In genomic region chr7:95316588-95316987, GRCh38 we compare ENCODE assay signal across 13 cellular contexts. TPM values are rescaled to one million over a fixed set of nuclear protein-coding genes. Genes with fewer than 3 reads are reported as not detected.
DNase-seq lines count a peak whose midpoint lies in the region; ATAC-seq and TF ChIP-seq lines count a peak whose summit lies in the region.
"Had no signal": no experiment of that assay in that cellular context is flagged by ENCODE, and none has a peak within 500 bp of the region (broad histone marks: within the 10 kb centered on the region; RNA-seq: fewer than 3 reads in every experiment).

No MANE protein-coding gene starts in this region.

- H3K4me1 ChIP-seq in MM.1S (ENCODE audit: low read length) (no peaks in the 10 kb centered on the region), Caco-2 (no peaks in the 10 kb centered on the region), esophagus squamous epithelium (no peaks in the 10 kb centered on the region), neuronal stem cell (ENCODE audit: control insufficient read depth in 2 of 2, insufficient read depth in 1 of 2, low read depth in 1 of 2, low read length in 2 of 2) (peaks cover 0 to 5% of the 10 kb centered on the region in 2 donors)
- H3K4me1 ChIP-seq in naive thymus-derived CD4-positive, alpha-beta T cell (ENCODE audit: control insufficient read depth in 2 of 2, insufficient read depth in 2 of 2, low read length in 2 of 2) = no peaks in the 10 kb centered on the region
- H3K4me1 ChIP-seq: BLaER1 had no signal

- no peaks in the 10 kb centered on the region for H4K20me1 ChIP-seq in MM.1S (ENCODE audit: insufficient read depth, low read length)
- H4K20me1 ChIP-seq: BLaER1 had no signal

- no TSS peak for BruUV-seq in Caco-2 (replicated peaks; lab: Mats Ljungman, UMichigan)

- H3K36me3 Mint-ChIP-seq in naive thymus-derived CD4-positive, alpha-beta T cell = no peaks in the 10 kb centered on the region
- no peaks in the 10 kb centered on the region for H3K36me3 Mint-ChIP-seq in Caco-2 (ENCODE audit: insufficient read depth, unreplicated experiment)
- H3K36me3 Mint-ChIP-seq: T-cell had no signal

- intact Hi-C loops in naive thymus-derived CD4-positive, alpha-beta T cell (cut with micrococcal nuclease) = no loop called here
- intact Hi-C loops in Caco-2 (cut with micrococcal nuclease; ENCODE audit: unreplicated experiment) = no loop called here
- intact Hi-C loops in esophagus squamous epithelium (cut with DNase I) = no loop called here

- CTCF ChIA-PET in naive thymus-derived CD4-positive, alpha-beta T cell (lab: Charles Lee) = no interaction called here
- CTCF ChIA-PET in Caco-2 (lab: Charles Lee) = no interaction called here

- no peaks in the 10 kb centered on the region for H3K27me3 ChIP-seq in MM.1S (replicated peaks; ENCODE audit: insufficient read depth, low read length)
- no peaks in the 10 kb centered on the region for H3K27me3 ChIP-seq in naive thymus-derived CD4-positive, alpha-beta T cell (ENCODE audit: control insufficient read depth in 2 of 2, insufficient read depth in 2 of 2, low read length in 2 of 2)
- no peaks in the 10 kb centered on the region for H3K27me3 ChIP-seq in Caco-2 (replicated peaks; ENCODE audit: control insufficient read depth, insufficient read depth, low read length)
- peaks cover 0 to 6% (median 0%) of the 10 kb centered on the region in 4 donors for H3K27me3 ChIP-seq in esophagus squamous epithelium
- no peaks in the 10 kb centered on the region for H3K27me3 ChIP-seq in neuronal stem cell (ENCODE audit: control insufficient read depth in 3 of 3, insufficient read depth in 3 of 3, low read depth in 1 of 3, low read length in 3 of 3)
- H3K27me3 ChIP-seq: BLaER1 had no signal

- no peak overlapping the region for H3K18ac ChIP-seq in neuronal stem cell (ENCODE audit: low read length)

- H2AFZ ChIP-seq in MM.1S (ENCODE audit: low read length) (no peak overlapping the region), neuronal stem cell (ENCODE audit: low read length) (no peak overlapping the region)

- H3K79me2 ChIP-seq in MM.1S (ENCODE audit: low read length) = no peaks in the 10 kb centered on the region

- H3K36me3 ChIP-seq in MM.1S (replicated peaks; ENCODE audit: insufficient read depth, low read length) (no peaks in the 10 kb centered on the region), Caco-2 (ENCODE audit: control insufficient read depth, insufficient read depth, low read length) (no peaks in the 10 kb centered on the region), esophagus squamous epithelium (no peaks in the 10 kb centered on the region), neuronal stem cell (replicated peaks in 1 of 2; ENCODE audit: control insufficient read depth in 2 of 2, insufficient read depth in 2 of 2, low read length in 2 of 2) (no peaks in the 10 kb centered on the region)
- H3K36me3 ChIP-seq in naive thymus-derived CD4-positive, alpha-beta T cell (ENCODE audit: control insufficient read depth in 2 of 3, insufficient read depth in 3 of 3, low read length in 3 of 3) = no peaks in the 10 kb centered on the region
- H3K36me3 ChIP-seq: BLaER1 had no signal

- H3K9me3 ChIP-seq in MM.1S (replicated peaks; ENCODE audit: insufficient read depth, low read length) (no peaks in the 10 kb centered on the region), Caco-2 (no peaks in the 10 kb centered on the region), esophagus squamous epithelium (no peaks in the 10 kb centered on the region), neuronal stem cell (replicated peaks in 1 of 2; ENCODE audit: control insufficient read depth in 2 of 2, insufficient read depth in 1 of 2, low read depth in 1 of 2, low read length in 2 of 2) (no peaks in the 10 kb centered on the region)
- no peaks in the 10 kb centered on the region for H3K9me3 ChIP-seq in naive thymus-derived CD4-positive, alpha-beta T cell (ENCODE audit: control insufficient read depth in 2 of 3, low read length in 3 of 3)
- H3K9me3 ChIP-seq: BLaER1 had no signal

- H3K4me3 ChIP-seq in MM.1S (ENCODE audit: low read length) (no peak overlapping the region), Caco-2 (ENCODE audit: low read depth, low read length) (no peak overlapping the region), esophagus squamous epithelium (no peak overlapping the region), neuronal stem cell (ENCODE audit: low read length in 2 of 2) (no peak overlapping the region)
- no peak overlapping the region for H3K4me3 ChIP-seq in naive thymus-derived CD4-positive, alpha-beta T cell (ENCODE audit: low read length)
- H3K4me3 ChIP-seq: BLaER1 had no signal

- H3K27me3 Mint-ChIP-seq in naive thymus-derived CD4-positive, alpha-beta T cell = peaks cover 0 to 21% (median 4%) of the 10 kb centered on the region in 5 donors
- peaks cover 8% of the 10 kb centered on the region for H3K27me3 Mint-ChIP-seq in Caco-2 (ENCODE audit: insufficient read depth, unreplicated experiment)

- no peak overlapping the region for H2BK5ac ChIP-seq in neuronal stem cell (ENCODE audit: low read length)

- no peak overlapping the region for H2BK15ac ChIP-seq in neuronal stem cell (ENCODE audit: low read length)

- TF ChIP-seq CTCF in MM.1S (IDR thresholded peaks at IDR 0.05; ENCODE audit: low read length) (no peak), Caco-2 (IDR thresholded peaks at IDR 0.05; ENCODE audit: insufficient read depth in 1 of 2, low read depth in 1 of 2, low read length in 1 of 2, severe bottlenecking in 1 of 2, unreplicated experiment in 1 of 2) (no peak), esophagus squamous epithelium (IDR thresholded peaks at IDR 0.05) (no peak)

- H2AK5ac ChIP-seq in neuronal stem cell (ENCODE audit: low read depth, low read length) = no peak overlapping the region

- WGBS in esophagus squamous epithelium, 2 donors = 60 to 69% methylated on average over 2 of the region's 2 CpGs
- WGBS in neuronal stem cell (ENCODE audit: extremely low coverage in 2 of 2, insufficient read length in 2 of 2, insufficient replicate concordance in 1 of 2), 2 donors = no CpG with 5 or more reads among the region's 2 CpGs

- no peak overlapping the region for H3K27ac Mint-ChIP-seq in naive thymus-derived CD4-positive, alpha-beta T cell
- no peak overlapping the region for H3K27ac Mint-ChIP-seq in Caco-2 (ENCODE audit: unreplicated experiment)
- H3K27ac Mint-ChIP-seq: T-cell had no signal

- H3K23ac ChIP-seq in neuronal stem cell (ENCODE audit: low read depth, low read length, poor library complexity) = no peak overlapping the region

- H3K9ac ChIP-seq in MM.1S (ENCODE audit: low read length) = no peak overlapping the region
- H3K9ac ChIP-seq in neuronal stem cell (ENCODE audit: low read depth, low read length, poor library complexity) = no peak overlapping the region
- H3K9ac ChIP-seq: BLaER1 had no signal

- H3K79me1 ChIP-seq in neuronal stem cell (ENCODE audit: low read depth, low read length) = no peaks in the 10 kb centered on the region

- H2BK12ac ChIP-seq in neuronal stem cell (ENCODE audit: low read length) = no peak overlapping the region

- no peak for TF ChIP-seq POLR2A in esophagus squamous epithelium (IDR thresholded peaks at IDR 0.05)

- peaks cover 0 to 2% (median 0%) of the 10 kb centered on the region in 7 donors for H3K4me1 Mint-ChIP-seq in naive thymus-derived CD4-positive, alpha-beta T cell
- no peaks in the 10 kb centered on the region for H3K4me1 Mint-ChIP-seq in Caco-2 (ENCODE audit: low read depth, unreplicated experiment)
- H3K4me1 Mint-ChIP-seq: T-cell had no signal

- no peak overlapping the region for H4K91ac ChIP-seq in neuronal stem cell (ENCODE audit: low read depth, low read length, poor library complexity)

- no peak overlapping the region for H3K14ac ChIP-seq in neuronal stem cell (ENCODE audit: low read length)

- no peak overlapping the region for H3K4ac ChIP-seq in neuronal stem cell (ENCODE audit: low read length)

- H3F3A ChIP-seq in MM.1S (ENCODE audit: insufficient read depth, low read length) = peaks cover 5% of the 10 kb centered on the region; the same call in 1 of the 2 replicates

- H3K4me3 Mint-ChIP-seq in naive thymus-derived CD4-positive, alpha-beta T cell = no peak overlapping the region
- H3K4me3 Mint-ChIP-seq in Caco-2 (ENCODE audit: unreplicated experiment) = no peak overlapping the region
- H3K4me3 Mint-ChIP-seq: T-cell had no signal

- peaks cover 0 to 4% (median 0%) of the 10 kb centered on the region in 11 donors for H3K9me3 Mint-ChIP-seq in naive thymus-derived CD4-positive, alpha-beta T cell
- H3K9me3 Mint-ChIP-seq in Caco-2 (ENCODE audit: unreplicated experiment) = no peaks in the 10 kb centered on the region
- H3K9me3 Mint-ChIP-seq: T-cell had no signal

- POLR2A ChIA-PET in naive thymus-derived CD4-positive, alpha-beta T cell (lab: Charles Lee) = no interaction called here
- POLR2A ChIA-PET in Caco-2 (lab: Charles Lee) = no interaction called here

- H3K9me2 ChIP-seq in MM.1S (replicated peaks; ENCODE audit: insufficient read depth, low read length) = no peaks in the 10 kb centered on the region

- H3K27ac ChIP-seq in MM.1S (ENCODE audit: low read length) (no peak overlapping the region), esophagus squamous epithelium (no peak overlapping the region), neuronal stem cell (replicated peaks; ENCODE audit: low read length) (no peak overlapping the region)
- no peak overlapping the region for H3K27ac ChIP-seq in naive thymus-derived CD4-positive, alpha-beta T cell (ENCODE audit: low read depth, low read length)
- H3K27ac ChIP-seq: BLaER1 had no signal

- H3K4me2 ChIP-seq in MM.1S (ENCODE audit: low read depth, low read length) (peak overlapping the region; percentile 10; the same call in 1 of the 2 replicates), neuronal stem cell (ENCODE audit: insufficient read depth, low read length, poor library complexity, severe bottlenecking) (no peak overlapping the region)
- H3K4me2 ChIP-seq: BLaER1 had no signal

- peak; percentile 79 for ATAC-seq in GM18861 (IDR thresholded peaks at IDR 0.05; ENCODE audit: unreplicated experiment)
- ATAC-seq in GM21423 (IDR thresholded peaks at IDR 0.05; ENCODE audit: unreplicated experiment) = peak; percentile 91
- ATAC-seq in HG02981 (IDR thresholded peaks at IDR 0.05; ENCODE audit: unreplicated experiment) = peak; percentile 86
- ATAC-seq in naive thymus-derived CD4-positive, alpha-beta T cell = no peak
- ATAC-seq: activated CD4-positive, CD25-positive, alpha-beta regulatory T cell treated with anti-CD3 and anti-CD28 coated beads, Interleukin-2, amount 50 U/mL, for 24 hours; T-cell had no signal

- no peak overlapping the region for H2BK120ac ChIP-seq in neuronal stem cell (ENCODE audit: low read depth, low read length)

- peak; percentile 57 for DNase-seq in MM.1S
- DNase-seq in naive thymus-derived CD4-positive, alpha-beta T cell = no peak
- DNase-seq in Caco-2 = no peak
- no peak for DNase-seq in esophagus squamous epithelium (lab: John Stamatoyannopoulos, UW)
- no peak for DNase-seq in neuronal stem cell (ENCODE audit: low spot score)
- DNase-seq: T-cell had no signal

- no peak overlapping the region for H4K8ac ChIP-seq in neuronal stem cell (ENCODE audit: low read depth, low read length)

RNA-seq across cellular contexts. Expression of gene PON1, which starts 7.7 kb away (rescaled TPM):
- not detected for total RNA-seq in naive thymus-derived CD4-positive, alpha-beta T cell
- polyA plus RNA-seq in naive thymus-derived CD4-positive, alpha-beta T cell = not detected
- total RNA-seq in Caco-2 (2022) (not detected in 2 replicates), esophagus squamous epithelium (not detected)
- polyA plus RNA-seq in neuronal stem cell (2013, experiment 1 of 2) = not detected
- not detected for polyA plus RNA-seq in neuronal stem cell (2013, experiment 2 of 2)
- total RNA-seq: endothelial cell of umbilical vein, myocyte had no signal
- polyA plus RNA-seq: endothelial cell of umbilical vein had no signal
